ENCODE assay signal across 1 cellular context in genomic region chr12:6391013-6391412, GRCh38.
TF ChIP-seq lines count a peak whose summit lies in the region.

No MANE protein-coding gene starts in this region.

TF ChIP-seq in A549, 52 proteins besides CTCF, POLR2A, EP300 and RAD21 (continued from another document):
- TF ChIP-seq MAX (IDR thresholded peaks at IDR 0.05) = no peak
- no peak for TF ChIP-seq PBX3 (IDR thresholded peaks at IDR 0.05)
- TF ChIP-seq NFE2L2 (conservative IDR thresholded peaks at IDR 0.05; ENCODE audit: low read length) = no peak
- no peak for TF ChIP-seq RARB (CRISPR knock-in tag; IDR thresholded peaks at IDR 0.05)
- no peak for TF ChIP-seq CHD2 (IDR thresholded peaks at IDR 0.05; ENCODE audit: low read length, partially characterized antibody)
- TF ChIP-seq RCOR1 (IDR thresholded peaks at IDR 0.05; ENCODE audit: low read depth, low read length) = no peak
